30 cellular contexts compared by ENCODE assay signal in the genomic region with DNA sequence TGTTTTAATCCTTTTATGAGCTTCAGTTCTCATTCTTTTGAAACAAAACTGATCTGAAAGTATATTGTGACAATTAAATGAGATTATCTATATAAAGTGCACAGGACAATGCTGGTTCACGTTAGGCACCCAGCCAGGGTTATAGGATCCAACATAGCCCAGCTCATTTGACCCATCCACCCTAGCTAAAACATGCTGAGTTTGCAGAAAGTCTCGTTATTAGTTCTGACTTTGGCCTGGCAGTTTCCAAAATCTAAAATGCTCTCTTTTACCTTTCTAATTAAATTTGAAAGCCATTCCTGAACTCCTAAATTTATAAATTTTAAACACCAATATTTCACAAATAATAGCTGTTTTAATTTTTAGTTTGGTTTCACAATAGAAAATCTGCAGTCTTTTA.
"Had no signal": no experiment of that assay in that cellular context is flagged by ENCODE, and none has a peak within 500 bp of the region (broad histone marks: within the 10 kb centered on the region; RNA-seq: fewer than 3 reads in every experiment).

No MANE protein-coding gene starts in this region.

- H3K9ac ChIP-seq: neural progenitor cell, parathyroid adenoma had no signal

- H3K4me1 ChIP-seq: neural progenitor cell, parathyroid adenoma, psoas muscle, spleen, stomach, thyroid gland, tibial nerve, upper lobe of left lung, vagina had no signal

- H3K36me3 ChIP-seq: neural progenitor cell, ovary, spleen, stomach, thoracic aorta, thyroid gland, tibial nerve, upper lobe of left lung, vagina had no signal

- H3K27ac ChIP-seq: neural progenitor cell, ovary, parathyroid adenoma, psoas muscle, skin epidermis, spleen, stomach, thoracic aorta, thyroid gland, tibial nerve, upper lobe of left lung, vagina had no signal

- H3K4me2 ChIP-seq: neural progenitor cell, smooth muscle cell had no signal

- H3K4me3 ChIP-seq: neural progenitor cell, ovary, psoas muscle, skin epidermis, smooth muscle cell, spleen, stomach, thoracic aorta, thyroid gland, tibial nerve, upper lobe of left lung, vagina had no signal

- H3K36me3 Mint-ChIP-seq: neural progenitor cell; stimulated activated naive B cell treated with anti-CD40 and anti-IgM and Interleukin-4, amounts not matched to agents 10 μg/mL and 1 μg/mL and 100 μg/mL, for 72 hours had no signal

- ATAC-seq: natural killer cell; psoas muscle; right cardiac atrium; sciatic nerve; stimulated activated naive B cell treated with anti-CD40 and anti-IgM and Interleukin-4, amounts not matched to agents 10 μg/mL and 1 μg/mL and 100 μg/mL, for 72 hours had no signal

- FAIRE-seq: urothelium cell line had no signal

- H3K27me3 ChIP-seq: neural progenitor cell, ovary, spleen, stomach, thyroid gland, tibial nerve, upper lobe of left lung, vagina had no signal

- H3K9me3 ChIP-seq: ovary, psoas muscle, stomach, thoracic aorta, thyroid gland, tibial nerve, upper lobe of left lung, vagina had no signal

- H2AFZ ChIP-seq: neural progenitor cell, parathyroid adenoma had no signal

- H3K27ac Mint-ChIP-seq: natural killer cell; nephron; neural progenitor cell; progenitor cell of endocrine pancreas; stimulated activated naive B cell treated with anti-CD40 and anti-IgM and Interleukin-4, amounts not matched to agents 10 μg/mL and 1 μg/mL and 100 μg/mL, for 72 hours; stimulated activated naive CD8-positive, alpha-beta T cell treated with anti-CD3 and anti-CD28 coated beads, Interleukin-15, Interleukin-2, amounts not matched to agents 100 ng/mL and 50 ng/mL, for 24 hours had no signal

- H3K4me1 Mint-ChIP-seq: natural killer cell; neural progenitor cell; stimulated activated naive B cell treated with anti-CD40 and anti-IgM and Interleukin-4, amounts not matched to agents 10 μg/mL and 1 μg/mL and 100 μg/mL, for 72 hours had no signal

- H3K79me2 ChIP-seq: parathyroid adenoma had no signal

- DNase-seq: natural killer cell; occipital lobe; ovary; posterior cingulate gyrus; psoas muscle; right cardiac atrium; spleen; stimulated activated CD4-positive, alpha-beta T cell treated with anti-CD3 and anti-CD28 coated beads, Interleukin-12 subunit alpha, Interleukin-12 subunit beta, amount 100 ng/mL, for 4 hours; stimulated activated CD4-positive, alpha-beta T cell treated with anti-CD3 and anti-CD28 coated beads, Interleukin-1b, Interleukin-23, amount 100 ng/mL, for 48 hours; stimulated activated CD4-positive, alpha-beta T cell treated with anti-CD3 and anti-CD28 coated beads, Interleukin-4, amount 100 ng/mL, for 1 hour; stimulated activated CD4-positive, alpha-beta T cell treated with anti-CD3 and anti-CD28 coated beads, Interleukin-4, amount 100 ng/mL, for 4 hours; stimulated activated CD8-positive, alpha-beta memory T cell treated with anti-CD3 and anti-CD28 coated beads, Interleukin-4, amount 100 ng/mL, for 48 hours; stimulated activated naive B cell treated with anti-CD40 and anti-IgM and Interleukin-4, amounts not matched to agents 10 μg/mL and 1 μg/mL and 100 μg/mL, for 72 hours; stimulated activated naive CD4-positive, alpha-beta T cell treated with Interleukin-2 at 50 U/mL for 16 hours; stomach; thyroid gland; trophoblast cell; upper lobe of left lung had no signal

- H3K4me3 Mint-ChIP-seq: natural killer cell; nephron; neural progenitor cell; stimulated activated naive B cell treated with anti-CD40 and anti-IgM and Interleukin-4, amounts not matched to agents 10 μg/mL and 1 μg/mL and 100 μg/mL, for 72 hours; stimulated activated naive CD8-positive, alpha-beta T cell treated with anti-CD3 and anti-CD28 coated beads, Interleukin-15, Interleukin-2, amounts not matched to agents 100 ng/mL and 50 ng/mL, for 24 hours had no signal

- H3K27me3 Mint-ChIP-seq: progenitor cell of endocrine pancreas; stimulated activated naive B cell treated with anti-CD40 and anti-IgM and Interleukin-4, amounts not matched to agents 10 μg/mL and 1 μg/mL and 100 μg/mL, for 72 hours; stimulated activated naive CD8-positive, alpha-beta T cell treated with anti-CD3 and anti-CD28 coated beads, Interleukin-15, Interleukin-2, amounts not matched to agents 100 ng/mL and 50 ng/mL, for 24 hours had no signal
